8 cellular contexts compared by ENCODE assay signal in genomic region chr13:73058432-73058740, GRCh38. TPM values are rescaled to one million over a fixed set of nuclear protein-coding genes. Genes with fewer than 3 reads are reported as not detected.
DNase-seq lines count a peak whose midpoint lies in the region; ATAC-seq and TF ChIP-seq lines count a peak whose summit lies in the region.

No MANE protein-coding gene starts in this region.

- peaks cover 79% of the 10 kb centered on the region for H3K27me3 Mint-ChIP-seq in neural crest cell (ENCODE audit: low read depth)

- ATAC-seq in GM19328 (IDR thresholded peaks at IDR 0.05; ENCODE audit: unreplicated experiment), result peak; percentile 14
- peak; percentile 18 for ATAC-seq in HG03432 (IDR thresholded peaks at IDR 0.05; ENCODE audit: unreplicated experiment)
- ATAC-seq in activated naive CD4-positive, alpha-beta T cell treated with anti-CD3 and anti-CD28 coated beads, Interleukin-2, amount 50 U/mL, for 72 hours, result no peak

- DNase-seq in AG04450 (ENCODE audit: low read depth, low spot score) (no peak), caudate nucleus (lab: John Stamatoyannopoulos, UW) (no peak), neural crest cell (ENCODE audit: low read depth, low spot score) (no peak), inferior parietal cortex (ENCODE audit: extremely low spot score) (no peak), GF-D8 (lab: John Stamatoyannopoulos, UW) (no peak)
- DNase-seq in activated naive CD4-positive, alpha-beta T cell treated with anti-CD3 and anti-CD28 coated beads, Interleukin-2, amount 50 U/mL, for 72 hours (ENCODE audit: low spot score in 2 of 2), result no peak

- H3K4me1 Mint-ChIP-seq in neural crest cell, result peaks cover 25% of the 10 kb centered on the region

- H3K27ac Mint-ChIP-seq in neural crest cell (ENCODE audit: unreplicated experiment), result no peak overlapping the region
- peak overlapping the region in 1 of 2 donors; percentile 6 for H3K27ac Mint-ChIP-seq in activated naive CD4-positive, alpha-beta T cell treated with anti-CD3 and anti-CD28 coated beads, Interleukin-2, amount 50 U/mL, for 72 hours

- TF ChIP-seq CTCF in AG04450 (IDR thresholded peaks at IDR 0.05; ENCODE audit: low read depth, low read length) (no peak), neural crest cell (conservative IDR thresholded peaks at IDR 0.05) (no peak)

- H3K9me3 ChIP-seq in AG04450 (ENCODE audit: control insufficient read depth, insufficient read depth, low read length), result no peaks in the 10 kb centered on the region

- peak overlapping the region; percentile 91 for H3K4me3 Mint-ChIP-seq in neural crest cell

- H3K27me3 ChIP-seq in AG04450 (ENCODE audit: control insufficient read depth, insufficient read depth, low read length), result no peaks in the 10 kb centered on the region

- POLR2A ChIA-PET in AG04450 (lab: Yijun Ruan, JAX), result interaction anchor here (0.6 to 1.7 kb wide), 5 partner anchors 17 to 631 kb away, joined by 3 to 6 read pairs (median 4); no protein-coding TSS in a partner anchor

- CTCF ChIA-PET in AG04450 (lab: Charles Lee), result no interaction called here

- no peaks in the 10 kb centered on the region for H3K9me3 Mint-ChIP-seq in neural crest cell
- H3K9me3 Mint-ChIP-seq in activated naive CD4-positive, alpha-beta T cell treated with anti-CD3 and anti-CD28 coated beads, Interleukin-2, amount 50 U/mL, for 72 hours, result no peaks in the 10 kb centered on the region

- no peaks in the 10 kb centered on the region for H3K36me3 Mint-ChIP-seq in neural crest cell (ENCODE audit: low read depth)
- no peaks in the 10 kb centered on the region for H3K36me3 Mint-ChIP-seq in activated naive CD4-positive, alpha-beta T cell treated with anti-CD3 and anti-CD28 coated beads, Interleukin-2, amount 50 U/mL, for 72 hours

- H3K4me3 ChIP-seq in AG04450 (ENCODE audit: low read depth, low read length), result peak overlapping the region; percentile 59

- H3K27ac ChIP-seq in AG04450 (ENCODE audit: low read depth, low read length) (no peak overlapping the region), caudate nucleus (ENCODE audit: low read depth, low read length) (peak overlapping the region; percentile 70)

RNA-seq across cellular contexts. Expression of gene KLF5, which starts 0.4 kb away (rescaled TPM):
- 10.2 and 11.2 TPM in 2 replicates for polyA plus RNA-seq in AG04450 (2011; rRNA removed)
- polyA minus RNA-seq in AG04450 (2011; rRNA and poly(A)+ RNA removed), result 16.1 and 22.0 TPM in 2 replicates
- 0.44 and 0.68 TPM in 2 replicates for total RNA-seq in neural crest cell
- total RNA-seq in activated naive CD4-positive, alpha-beta T cell treated with anti-CD3 and anti-CD28 coated beads, Interleukin-2, amount 50 U/mL, for 72 hours, result 1 to 10 TPM; 1.1 to 1.9 TPM

Comparison
In these comparisons a context has a peak if more than half of its experiments do, and no peak if none do; other contexts are left out.
1. ATAC-seq: peak in GM19328 (single experiment) and HG03432 (single experiment); none in activated naive CD4-positive, alpha-beta T cell treated with anti-CD3 and anti-CD28 coated beads, Interleukin-2, amount 50 U/mL, for 72 hours (0 of 2).